Comparison of ENCODE assay signal across 8 cellular contexts in genomic region chr12:124910561-124911478, GRCh38. TPM values are rescaled to one million over a fixed set of nuclear protein-coding genes. Genes with fewer than 3 reads are reported as not detected.
DNase-seq lines count a peak whose midpoint lies in the region; ATAC-seq and TF ChIP-seq lines count a peak whose summit lies in the region.
"Had no signal": no experiment of that assay in that cellular context is flagged by ENCODE, and none has a peak within 500 bp of the region (broad histone marks: within the 10 kb centered on the region; RNA-seq: fewer than 3 reads in every experiment).

No MANE protein-coding gene starts in this region.

- peaks cover 10% of the 10 kb centered on the region for H3K4me1 ChIP-seq in HEK293 (ENCODE audit: control insufficient read depth, insufficient read depth, low read length)
- peaks cover 40% of the 10 kb centered on the region for H3K4me1 ChIP-seq in mucosa of descending colon (ENCODE audit: low read depth)

- no peaks in the 10 kb centered on the region for H3K9me3 Mint-ChIP-seq in activated naive CD8-positive, alpha-beta T cell (ENCODE audit: low read depth)

- ATAC-seq in mucosa of descending colon = no peak

- H3K27ac ChIP-seq in HEK293 (ENCODE audit: extremely low read depth, low read depth, low read length) = no peak overlapping the region
- peak overlapping the region; percentile 10 for H3K27ac ChIP-seq in substantia nigra (ENCODE audit: low read depth, low read length, poor library complexity, severe bottlenecking)

- POLR2A ChIA-PET in HEK293 (lab: Yijun Ruan, JAX) = interaction anchor here (0.6 to 1.1 kb wide), 7 partner anchors 8 to 125 kb away, joined by 3 to 9 read pairs (median 4); no protein-coding TSS in a partner anchor

- H3K9me3 ChIP-seq in HEK293 (ENCODE audit: control insufficient read depth, insufficient read depth, low read depth, low read length) (no peaks in the 10 kb centered on the region), mucosa of descending colon (no peaks in the 10 kb centered on the region)

- H3K27me3 Mint-ChIP-seq in activated naive CD8-positive, alpha-beta T cell = no peaks in the 10 kb centered on the region

- CTCF ChIA-PET in HEK293 (lab: Yijun Ruan, JAX) = interaction anchor here (0.5 to 1.6 kb wide), 5 partner anchors 9 to 879 kb away, joined by 4 to 6 read pairs (median 5); no protein-coding TSS in a partner anchor

- H3K4me3 ChIP-seq in HEK293 (ENCODE audit: low read depth, low read length) (no peak overlapping the region), mucosa of descending colon (no peak overlapping the region)

- H3K36me3 Mint-ChIP-seq in activated naive CD8-positive, alpha-beta T cell = peaks cover 21% of the 10 kb centered on the region

- peak overlapping the region; percentile 72 for H3K4me3 Mint-ChIP-seq in activated naive CD8-positive, alpha-beta T cell

- intact Hi-C loops in mucosa of descending colon (cut with DNase I, micrococcal nuclease) = no loop called here

- TF ChIP-seq CTCF in HEK293 (tag by site-specific recombination; IDR thresholded peaks at IDR 0.05) = no peak
- TF ChIP-seq CTCF in mucosa of descending colon (IDR thresholded peaks at IDR 0.05) = no peak

- H3K4me1 Mint-ChIP-seq in activated naive CD8-positive, alpha-beta T cell (ENCODE audit: low read depth) = peaks cover 53% of the 10 kb centered on the region

- DNase-seq in islet precursor cell (peak; percentile 69), substantia nigra (lab: John Stamatoyannopoulos, UW) (no peak), mucosa of descending colon (no peak), NCI-H748 treated with DMSO at 0.1 percent for 48 hours (lab: John Stamatoyannopoulos, UW) (no peak)
- no peak for DNase-seq in stimulated activated CD4-positive, alpha-beta T cell treated with anti-CD3 and anti-CD28 coated beads, Interleukin-4, amount 100 ng/mL, for 1 hour
- DNase-seq: amygdala had no signal

- peak overlapping the region; percentile 67 for H3K27ac Mint-ChIP-seq in activated naive CD8-positive, alpha-beta T cell

- H3K36me3 ChIP-seq in HEK293 (ENCODE audit: control insufficient read depth in 2 of 2, insufficient read depth in 1 of 2, low read length in 2 of 2) (peaks cover 7 to 34% of the 10 kb centered on the region in 2 experiments), mucosa of descending colon (ENCODE audit: low read depth) (no peaks in the 10 kb centered on the region)

TF ChIP-seq in HEK293, 187 proteins besides CTCF, POLR2A, EP300 and RAD21 (continues in another document):
- TF ChIP-seq MEIS1 (CRISPR knock-in tag; IDR thresholded peaks at IDR 0.05; ENCODE audit: borderline replicate concordance) (no peak), PRDM1 (tag by site-specific recombination; IDR thresholded peaks at IDR 0.05) (peak; percentile 41; the same call in 1 of the 2 replicates), ZFP37 (tag by site-specific recombination; IDR thresholded peaks at IDR 0.05) (0 out of 2 replicates have a peak, but pooled peaks have one; percentile 55), ZNF239 (tag by site-specific recombination; IDR thresholded peaks at IDR 0.05) (peak; percentile 76; the same call in 1 of the 2 replicates), ZNF416 (tag by site-specific recombination; IDR thresholded peaks at IDR 0.05) (no peak), ZBTB49 (tag by site-specific recombination; IDR thresholded peaks at IDR 0.05; ENCODE audit: low read depth) (no peak), PBX3 (CRISPR knock-in tag; IDR thresholded peaks at IDR 0.05) (no peak), TRIM28 (IDR thresholded peaks at IDR 0.05; ENCODE audit: borderline replicate concordance, low read length) (no peak), ZNF221 (tag by site-specific recombination; IDR thresholded peaks at IDR 0.05; ENCODE audit: borderline replicate concordance) (no peak), ZNF157 (tag by site-specific recombination; IDR thresholded peaks at IDR 0.05) (no peak), ZNF24 (tag by site-specific recombination; IDR thresholded peaks at IDR 0.05) (no peak), ZNF645 (tag by site-specific recombination; IDR thresholded peaks at IDR 0.05) (peak; percentile 41; the same call in 1 of the 2 replicates), ZNF76 (tag by site-specific recombination; IDR thresholded peaks at IDR 0.05; ENCODE audit: borderline replicate concordance, low read depth) (no peak), TCF7L2 (IDR thresholded peaks at IDR 0.05; ENCODE audit: borderline replicate concordance, low read depth, low read length) (no peak), ZNF530 (tag by site-specific recombination; IDR thresholded peaks at IDR 0.05; ENCODE audit: low read depth) (no peak), ZNF311 (tag by site-specific recombination; IDR thresholded peaks at IDR 0.05; ENCODE audit: borderline replicate concordance) (no peak), ZSCAN5A (tag by site-specific recombination; IDR thresholded peaks at IDR 0.05) (no peak), ZBTB20 (tag by site-specific recombination; IDR thresholded peaks at IDR 0.05) (no peak), MZF1 (tag by site-specific recombination; IDR thresholded peaks at IDR 0.05; ENCODE audit: borderline replicate concordance) (peak; percentile 83; the same call in 1 of the 2 replicates), SCRT2 (tag by site-specific recombination; IDR thresholded peaks at IDR 0.05) (peak; percentile 42), SP2 (tag by site-specific recombination; IDR thresholded peaks at IDR 0.05) (no peak), BCL11B (tag by site-specific recombination; IDR thresholded peaks at IDR 0.05; ENCODE audit: low read depth) (no peak), ZNF670 (tag by site-specific recombination; IDR thresholded peaks at IDR 0.05; ENCODE audit: low read depth) (no peak), ZNF544 (tag by site-specific recombination; IDR thresholded peaks at IDR 0.05) (no peak), ZNF600 (tag by site-specific recombination; IDR thresholded peaks at IDR 0.05) (peak; percentile 59; the same call in 1 of the 2 replicates), SCRT1 (tag by site-specific recombination; IDR thresholded peaks at IDR 0.05; ENCODE audit: borderline replicate concordance) (peak; percentile 51; the same call in 1 of the 2 replicates)

RNA-seq across cellular contexts. Expression of gene UBC, which starts 3.6 kb away (rescaled TPM):
- total RNA-seq in mucosa of descending colon = 1,000 to 10,000 TPM; 1,242 to 1,563 (median 1,498) TPM

RNA-seq across cellular contexts. Expression of gene SCARB1, which starts 47.2 kb away (rescaled TPM):
- total RNA-seq in mucosa of descending colon = 10 to 100 TPM; 23.0 to 55.1 (median 31.2) TPM
